In genomic region chr22:44455963-44456358, GRCh38 we compare ENCODE assay signal across 13 cellular contexts. TPM values are rescaled to one million over a fixed set of nuclear protein-coding genes. Genes with fewer than 3 reads are reported as not detected.
DNase-seq lines count a peak whose midpoint lies in the region; ATAC-seq lines count a peak whose summit lies in the region.
"Had no signal": no experiment of that assay in that cellular context is flagged by ENCODE, and none has a peak within 500 bp of the region (broad histone marks: within the 10 kb centered on the region; RNA-seq: fewer than 3 reads in every experiment).

No MANE protein-coding gene starts in this region.

- peak overlapping the region; percentile 80 for H3K27ac Mint-ChIP-seq in activated naive CD4-positive, alpha-beta T cell treated with anti-CD3 and anti-CD28 coated beads for 36 hours
- peak overlapping the region; percentile 97 to 99 for H3K27ac Mint-ChIP-seq in T-cell
- peak overlapping the region; percentile 80 for H3K27ac Mint-ChIP-seq in central memory CD8-positive, alpha-beta T cell (ENCODE audit: low read depth)
- peak overlapping the region; percentile 96 for H3K27ac Mint-ChIP-seq in stimulated activated naive CD8-positive, alpha-beta T cell treated with anti-CD3 and anti-CD28 coated beads, Interleukin-15, amount 100 ng/mL, for 72 hours
- H3K27ac Mint-ChIP-seq: brain, nephron progenitor cell had no signal

- intact Hi-C loops in activated naive CD4-positive, alpha-beta T cell treated with anti-CD3 and anti-CD28 coated beads for 36 hours (cut with micrococcal nuclease), result loop anchor here (1.0 to 5.0 kb wide), 3 partner anchors 42 to 274 kb away; partner anchors contain the start of genes PARVG and RTL6

- CTCF ChIA-PET in activated naive CD4-positive, alpha-beta T cell treated with anti-CD3 and anti-CD28 coated beads for 36 hours (lab: Charles Lee), result no interaction called here
- CTCF ChIA-PET in T-cell (lab: Charles Lee), result no interaction called here

- H3K9me3 Mint-ChIP-seq in activated naive CD4-positive, alpha-beta T cell treated with anti-CD3 and anti-CD28 coated beads for 36 hours, result peaks cover 5% of the 10 kb centered on the region
- H3K9me3 Mint-ChIP-seq in T-cell, result peaks cover 0 to 5% (median 5%) of the 10 kb centered on the region in 3 donors
- H3K9me3 Mint-ChIP-seq in central memory CD8-positive, alpha-beta T cell, result peaks cover 5% of the 10 kb centered on the region
- H3K9me3 Mint-ChIP-seq in stimulated activated naive CD8-positive, alpha-beta T cell treated with anti-CD3 and anti-CD28 coated beads, Interleukin-15, amount 100 ng/mL, for 72 hours, result peaks cover 12 to 22% of the 10 kb centered on the region in 2 donors
- H3K9me3 Mint-ChIP-seq: nephron progenitor cell had no signal

- no peaks in the 10 kb centered on the region for H3K27me3 Mint-ChIP-seq in activated naive CD4-positive, alpha-beta T cell treated with anti-CD3 and anti-CD28 coated beads for 36 hours (ENCODE audit: low read depth)
- no peaks in the 10 kb centered on the region for H3K27me3 Mint-ChIP-seq in T-cell
- H3K27me3 Mint-ChIP-seq in central memory CD8-positive, alpha-beta T cell, result no peaks in the 10 kb centered on the region
- H3K27me3 Mint-ChIP-seq in stimulated activated naive CD8-positive, alpha-beta T cell treated with anti-CD3 and anti-CD28 coated beads, Interleukin-15, amount 100 ng/mL, for 72 hours, result no peaks in the 10 kb centered on the region

- H3K4me1 Mint-ChIP-seq in activated naive CD4-positive, alpha-beta T cell treated with anti-CD3 and anti-CD28 coated beads for 36 hours (ENCODE audit: low read depth), result peaks cover 33% of the 10 kb centered on the region
- H3K4me1 Mint-ChIP-seq in T-cell, result peaks cover 27 to 68% (median 55%) of the 10 kb centered on the region in 3 donors
- peaks cover 39% of the 10 kb centered on the region for H3K4me1 Mint-ChIP-seq in central memory CD8-positive, alpha-beta T cell
- peaks cover 73% of the 10 kb centered on the region for H3K4me1 Mint-ChIP-seq in stimulated activated naive CD8-positive, alpha-beta T cell treated with anti-CD3 and anti-CD28 coated beads, Interleukin-15, amount 100 ng/mL, for 72 hours

- no peak for ATAC-seq in T-cell (replicated peaks in 1 of 4)
- no peak for ATAC-seq in central memory CD8-positive, alpha-beta T cell (replicated peaks; ENCODE audit: extremely low read depth, poor library complexity, severe bottlenecking)
- ATAC-seq in stimulated activated naive CD8-positive, alpha-beta T cell treated with anti-CD3 and anti-CD28 coated beads, Interleukin-15, amount 100 ng/mL, for 72 hours, result peak; percentile 83
- ATAC-seq in GM18858 (IDR thresholded peaks at IDR 0.05; ENCODE audit: unreplicated experiment), result no peak

- peak; percentile 36 for DNase-seq in activated naive CD4-positive, alpha-beta T cell treated with anti-CD3 and anti-CD28 coated beads for 36 hours
- DNase-seq in activated naive CD4-positive, alpha-beta T cell treated with Interleukin-2 at 50 U/mL for 16 hours, result no peak
- DNase-seq in T-cell (no peak), epidermal melanocyte (ENCODE audit: insufficient read length, low spot score) (no peak), NCI-H2171 (lab: John Stamatoyannopoulos, UW) (no peak)
- DNase-seq in central memory CD8-positive, alpha-beta T cell (ENCODE audit: low spot score in 2 of 2), result no peak
- peak in 1 of 2 donors; percentile 63 for DNase-seq in stimulated activated naive CD8-positive, alpha-beta T cell treated with anti-CD3 and anti-CD28 coated beads, Interleukin-15, amount 100 ng/mL, for 72 hours
- DNase-seq: KBM-7, NCI-H1105 treated with DMSO at 0.1 percent for 48 hours, NCI-H82, nephron progenitor cell had no signal

- POLR2A ChIA-PET in T-cell (lab: Charles Lee), result no interaction called here

- no peaks in the 10 kb centered on the region for H3K36me3 Mint-ChIP-seq in activated naive CD4-positive, alpha-beta T cell treated with anti-CD3 and anti-CD28 coated beads for 36 hours (ENCODE audit: low read depth)
- no peaks in the 10 kb centered on the region for H3K36me3 Mint-ChIP-seq in T-cell
- peaks cover 8% of the 10 kb centered on the region for H3K36me3 Mint-ChIP-seq in central memory CD8-positive, alpha-beta T cell (ENCODE audit: insufficient read depth)
- H3K36me3 Mint-ChIP-seq: brain had no signal

- no peak overlapping the region for H3K4me3 Mint-ChIP-seq in activated naive CD4-positive, alpha-beta T cell treated with anti-CD3 and anti-CD28 coated beads for 36 hours
- H3K4me3 Mint-ChIP-seq in T-cell, result peak overlapping the region; percentile 48 to 58 (median 52)
- H3K4me3 Mint-ChIP-seq in central memory CD8-positive, alpha-beta T cell, result peak overlapping the region; percentile 16
- H3K4me3 Mint-ChIP-seq in stimulated activated naive CD8-positive, alpha-beta T cell treated with anti-CD3 and anti-CD28 coated beads, Interleukin-15, amount 100 ng/mL, for 72 hours, result peak overlapping the region; percentile 68 to 71
- H3K4me3 Mint-ChIP-seq: brain, nephron progenitor cell had no signal

RNA-seq across cellular contexts. Expression of gene RTL6, which starts 42.1 kb away (rescaled TPM):
- 1 to 10 TPM; 4.5 to 5.1 TPM for total RNA-seq in activated naive CD4-positive, alpha-beta T cell treated with anti-CD3 and anti-CD28 coated beads for 36 hours
- total RNA-seq in T-cell, result 10 to 100 TPM in 4 of 5 donors, 1 to 10 TPM in 1; 8.9 to 27.9 (median 23.8) TPM
